Comparison of ENCODE assay signal across 1 cellular context in the genomic region with DNA sequence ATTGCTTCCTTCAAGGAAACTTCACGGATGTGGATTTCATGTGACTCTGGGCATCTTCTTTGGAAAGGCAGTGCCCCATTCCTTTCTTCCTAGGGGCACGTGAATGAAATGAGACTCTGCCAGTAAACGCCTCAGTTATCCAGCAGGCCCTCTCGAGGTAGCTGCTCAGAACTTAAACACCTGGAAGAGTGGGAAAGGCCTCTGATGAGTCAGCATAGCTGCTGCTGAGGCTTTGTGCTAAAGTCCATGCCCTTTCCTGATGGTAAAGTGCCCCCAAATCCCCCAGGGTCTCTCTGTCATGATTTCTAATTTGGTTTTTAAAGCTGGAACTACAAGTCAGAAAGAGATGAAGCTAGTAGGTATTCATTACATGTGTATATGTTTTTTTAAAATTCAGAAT.
A peak's percentile ranks its signal among the peaks of the same experiment; 100 is the strongest.
TF ChIP-seq lines count a peak whose summit lies in the region.

No MANE protein-coding gene starts in this region.

TF ChIP-seq in HepG2, 621 proteins besides CTCF, POLR2A, EP300 and RAD21 (continued from another document):
- TF ChIP-seq, protein P1, sequence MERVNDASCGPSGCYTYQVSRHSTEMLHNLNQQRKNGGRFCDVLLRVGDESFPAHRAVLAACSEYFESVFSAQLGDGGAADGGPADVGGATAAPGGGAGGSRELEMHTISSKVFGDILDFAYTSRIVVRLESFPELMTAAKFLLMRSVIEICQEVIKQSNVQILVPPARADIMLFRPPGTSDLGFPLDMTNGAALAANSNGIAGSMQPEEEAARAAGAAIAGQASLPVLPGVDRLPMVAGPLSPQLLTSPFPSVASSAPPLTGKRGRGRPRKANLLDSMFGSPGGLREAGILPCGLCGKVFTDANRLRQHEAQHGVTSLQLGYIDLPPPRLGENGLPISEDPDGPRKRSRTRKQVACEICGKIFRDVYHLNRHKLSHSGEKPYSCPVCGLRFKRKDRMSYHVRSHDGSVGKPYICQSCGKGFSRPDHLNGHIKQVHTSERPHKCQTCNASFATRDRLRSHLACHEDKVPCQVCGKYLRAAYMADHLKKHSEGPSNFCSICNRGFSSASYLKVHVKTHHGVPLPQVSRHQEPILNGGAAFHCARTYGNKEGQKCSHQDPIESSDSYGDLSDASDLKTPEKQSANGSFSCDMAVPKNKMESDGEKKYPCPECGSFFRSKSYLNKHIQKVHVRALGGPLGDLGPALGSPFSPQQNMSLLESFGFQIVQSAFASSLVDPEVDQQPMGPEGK (CRISPR knock-in tag; IDR thresholded peaks at IDR 0.05), result peak; percentile 35; the same call in 1 of the 2 replicates
- 0 out of 2 replicates have a peak, but pooled peaks have one; percentile 34 for TF ChIP-seq NFE2 (CRISPR knock-in tag; IDR thresholded peaks at IDR 0.05)
- TF ChIP-seq ZNF546 (CRISPR knock-in tag; conservative IDR thresholded peaks at IDR 0.05), result no peak
- peak; percentile 79 for TF ChIP-seq MAFF (IDR thresholded peaks at IDR 0.05; ENCODE audit: low read depth, low read length)
- TF ChIP-seq SAP130 (CRISPR knock-in tag; IDR thresholded peaks at IDR 0.05; ENCODE audit: low read depth), result 0 out of 2 replicates have a peak, but pooled peaks have one; percentile 15
